ENCODE assay signal across 8 cellular contexts in genomic region chr17:17043668-17044226, GRCh38. TPM values are rescaled to one million over a fixed set of nuclear protein-coding genes. Genes with fewer than 3 reads are reported as not detected.
DNase-seq lines count a peak whose midpoint lies in the region; ATAC-seq and TF ChIP-seq lines count a peak whose summit lies in the region.

No MANE protein-coding gene starts in this region.

- H3K14ac ChIP-seq in trophoblast cell (ENCODE audit: low read length), result peak overlapping the region; percentile 9

- no peak overlapping the region for H4K91ac ChIP-seq in trophoblast cell (ENCODE audit: low read depth, low read length)

- WGBS in trophoblast cell (ENCODE audit: extremely low coverage, insufficient coverage, insufficient read length), result no CpG with 5 or more reads among the region's 11 CpGs

- H3K9ac ChIP-seq in trophoblast cell (ENCODE audit: low read length), result peak overlapping the region; percentile 67

- no peak for TF ChIP-seq CTCF in fibroblast of mammary gland (conservative IDR thresholded peaks at IDR 0.05; ENCODE audit: control insufficient read depth, insufficient read depth, low read depth, low read length)

- H4K8ac ChIP-seq in trophoblast cell (ENCODE audit: low read depth, low read length), result no peak overlapping the region

- H2BK12ac ChIP-seq in trophoblast cell (ENCODE audit: low read length), result no peak overlapping the region

- DNase-seq in DMS53 (lab: John Stamatoyannopoulos, UW) (peak; percentile 33), DMS53 treated with DMSO at 0.1 percent for 48 hours (lab: John Stamatoyannopoulos, UW; ENCODE audit: unreplicated experiment) (no peak), SJSA1 (ENCODE audit: low read depth in 1 of 2, low spot score in 2 of 2) (peak in 1 of 2 experiments; percentile 37), fibroblast of mammary gland (ENCODE audit: low read depth) (peak; percentile 38), trophoblast cell (peak in 1 of 2 donors; percentile 20), DMS79 (lab: John Stamatoyannopoulos, UW) (no peak)

- H2AK5ac ChIP-seq in trophoblast cell (ENCODE audit: low read length), result no peak overlapping the region

- H3K36me3 ChIP-seq in SJSA1, result peaks cover 37% of the 10 kb centered on the region
- no peaks in the 10 kb centered on the region for H3K36me3 ChIP-seq in trophoblast cell (ENCODE audit: control insufficient read depth in 1 of 2, insufficient read depth in 2 of 2, low read length in 2 of 2)

- H2AFZ ChIP-seq in trophoblast cell (ENCODE audit: insufficient read depth, low read length, poor library complexity), result no peak overlapping the region

- peak overlapping the region; percentile 85 for H3K4me2 ChIP-seq in trophoblast cell (ENCODE audit: low read length)

- H2BK5ac ChIP-seq in trophoblast cell (ENCODE audit: low read depth, low read length, poor library complexity), result no peak overlapping the region

- peaks cover 65% of the 10 kb centered on the region for H3K4me1 ChIP-seq in SJSA1 (replicated peaks)
- peaks cover 22 to 26% of the 10 kb centered on the region in 2 experiments for H3K4me1 ChIP-seq in trophoblast cell (ENCODE audit: control insufficient read depth in 1 of 2, insufficient read depth in 2 of 2, low read length in 2 of 2)

- peak overlapping the region; percentile 96 for H3K4ac ChIP-seq in trophoblast cell (ENCODE audit: low read depth, low read length)

- peaks cover 20% of the 10 kb centered on the region for H3K79me1 ChIP-seq in trophoblast cell (ENCODE audit: low read length)

- ATAC-seq in GM18873 (IDR thresholded peaks at IDR 0.05; ENCODE audit: low FRiP score, unreplicated experiment) (no peak), HG02970 (IDR thresholded peaks at IDR 0.05; ENCODE audit: low FRiP score, unreplicated experiment) (no peak)

- no peaks in the 10 kb centered on the region for H3K9me3 ChIP-seq in SJSA1 (replicated peaks)
- no peaks in the 10 kb centered on the region for H3K9me3 ChIP-seq in trophoblast cell (ENCODE audit: insufficient read depth, low read depth, low read length)

- no peak overlapping the region for H3K23ac ChIP-seq in trophoblast cell (ENCODE audit: low read length)

- H3K27me3 ChIP-seq in SJSA1 (replicated peaks), result no peaks in the 10 kb centered on the region
- no peaks in the 10 kb centered on the region for H3K27me3 ChIP-seq in trophoblast cell (ENCODE audit: insufficient read depth, low read length)

- H3K4me3 ChIP-seq in SJSA1 (peak overlapping the region; percentile 81), fibroblast of mammary gland (ENCODE audit: control insufficient read depth, low read depth, low read length) (peak overlapping the region; percentile 71), trophoblast cell (ENCODE audit: low read depth, low read length) (peak overlapping the region; percentile 85)

- H3K79me2 ChIP-seq in trophoblast cell (ENCODE audit: control insufficient read depth, insufficient read depth, low read length, poor library complexity), result peaks cover 23% of the 10 kb centered on the region

- peak overlapping the region; percentile 5 for H2BK120ac ChIP-seq in trophoblast cell (ENCODE audit: insufficient read depth, low read length, poor library complexity)

- no peak overlapping the region for H3K18ac ChIP-seq in trophoblast cell (ENCODE audit: low read length)

- no peak overlapping the region for H4K12ac ChIP-seq in trophoblast cell (ENCODE audit: low read depth, low read length)

- peak overlapping the region; percentile 66 for H3K27ac ChIP-seq in SJSA1
- no peak overlapping the region for H3K27ac ChIP-seq in trophoblast cell (ENCODE audit: low read depth, low read length)

RNA-seq across cellular contexts. Expression of gene MPRIP, which starts 1.5 kb away (rescaled TPM):
- total RNA-seq in SJSA1 (2014; rRNA removed; shearing (Covaris generic)), result 193 and 199 TPM in 2 replicates
- polyA plus RNA-seq in trophoblast cell (2013), result 200 and 203 TPM in 2 replicates

Comparison
In these comparisons a context has a peak if more than half of its experiments do, and no peak if none do; other contexts are left out.
1. DNase-seq: peak in DMS53 (single experiment) and fibroblast of mammary gland (single experiment); none in DMS53 treated with DMSO at 0.1 percent for 48 hours (single experiment) and DMS79 (single experiment).
2. Peak in every context shown above with its lines, with median percentiles within 50 percentile points of each other: H3K4me3 ChIP-seq.